Comparison of ENCODE assay signal across 2 cellular contexts in the genomic region with DNA sequence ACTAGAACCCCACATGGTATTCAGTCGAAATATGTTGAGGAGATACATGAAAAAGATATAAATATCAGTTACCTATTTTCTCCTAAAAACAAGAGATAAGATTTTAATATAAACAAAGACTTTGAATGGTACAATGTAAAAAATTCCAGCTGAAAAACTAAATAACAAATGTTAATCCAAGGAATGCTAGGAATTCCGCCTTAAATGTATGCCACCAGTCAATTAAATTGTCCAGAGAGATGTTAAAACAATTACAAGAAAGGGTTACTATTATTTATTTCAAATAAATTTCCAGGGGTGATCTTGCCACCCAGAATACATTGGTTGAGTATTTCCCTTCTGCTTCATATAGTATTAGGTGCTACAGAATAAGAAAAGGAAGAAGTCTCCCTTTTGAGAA.
TF ChIP-seq lines count a peak whose summit lies in the region.

No MANE protein-coding gene starts in this region.

TF ChIP-seq in GM23338, 12 proteins besides CTCF, POLR2A, EP300 and RAD21:
- no peak for TF ChIP-seq STAT1 (IDR thresholded peaks at IDR 0.05; ENCODE audit: unreplicated experiment)
- no peak for TF ChIP-seq ZNF331 (CRISPR knock-in tag; IDR thresholded peaks at IDR 0.05; ENCODE audit: low read depth)
- TF ChIP-seq, protein P1, sequence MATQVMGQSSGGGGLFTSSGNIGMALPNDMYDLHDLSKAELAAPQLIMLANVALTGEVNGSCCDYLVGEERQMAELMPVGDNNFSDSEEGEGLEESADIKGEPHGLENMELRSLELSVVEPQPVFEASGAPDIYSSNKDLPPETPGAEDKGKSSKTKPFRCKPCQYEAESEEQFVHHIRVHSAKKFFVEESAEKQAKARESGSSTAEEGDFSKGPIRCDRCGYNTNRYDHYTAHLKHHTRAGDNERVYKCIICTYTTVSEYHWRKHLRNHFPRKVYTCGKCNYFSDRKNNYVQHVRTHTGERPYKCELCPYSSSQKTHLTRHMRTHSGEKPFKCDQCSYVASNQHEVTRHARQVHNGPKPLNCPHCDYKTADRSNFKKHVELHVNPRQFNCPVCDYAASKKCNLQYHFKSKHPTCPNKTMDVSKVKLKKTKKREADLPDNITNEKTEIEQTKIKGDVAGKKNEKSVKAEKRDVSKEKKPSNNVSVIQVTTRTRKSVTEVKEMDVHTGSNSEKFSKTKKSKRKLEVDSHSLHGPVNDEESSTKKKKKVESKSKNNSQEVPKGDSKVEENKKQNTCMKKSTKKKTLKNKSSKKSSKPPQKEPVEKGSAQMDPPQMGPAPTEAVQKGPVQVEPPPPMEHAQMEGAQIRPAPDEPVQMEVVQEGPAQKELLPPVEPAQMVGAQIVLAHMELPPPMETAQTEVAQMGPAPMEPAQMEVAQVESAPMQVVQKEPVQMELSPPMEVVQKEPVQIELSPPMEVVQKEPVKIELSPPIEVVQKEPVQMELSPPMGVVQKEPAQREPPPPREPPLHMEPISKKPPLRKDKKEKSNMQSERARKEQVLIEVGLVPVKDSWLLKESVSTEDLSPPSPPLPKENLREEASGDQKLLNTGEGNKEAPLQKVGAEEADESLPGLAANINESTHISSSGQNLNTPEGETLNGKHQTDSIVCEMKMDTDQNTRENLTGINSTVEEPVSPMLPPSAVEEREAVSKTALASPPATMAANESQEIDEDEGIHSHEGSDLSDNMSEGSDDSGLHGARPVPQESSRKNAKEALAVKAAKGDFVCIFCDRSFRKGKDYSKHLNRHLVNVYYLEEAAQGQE (IDR thresholded peaks at IDR 0.05; ENCODE audit: unreplicated experiment) = no peak
- TF ChIP-seq EZH2 (IDR thresholded peaks at IDR 0.05; ENCODE audit: low read depth, unreplicated experiment) = no peak
- no peak for TF ChIP-seq JUNB (IDR thresholded peaks at IDR 0.05; ENCODE audit: unreplicated experiment)
- TF ChIP-seq CREB1 (CRISPR knock-in tag; IDR thresholded peaks at IDR 0.05; ENCODE audit: low read depth) = no peak
- TF ChIP-seq NANOG (IDR thresholded peaks at IDR 0.05; ENCODE audit: borderline replicate concordance) = no peak
- no peak for TF ChIP-seq ZNF114 (CRISPR knock-in tag; IDR thresholded peaks at IDR 0.05)
- TF ChIP-seq, protein P2, sequence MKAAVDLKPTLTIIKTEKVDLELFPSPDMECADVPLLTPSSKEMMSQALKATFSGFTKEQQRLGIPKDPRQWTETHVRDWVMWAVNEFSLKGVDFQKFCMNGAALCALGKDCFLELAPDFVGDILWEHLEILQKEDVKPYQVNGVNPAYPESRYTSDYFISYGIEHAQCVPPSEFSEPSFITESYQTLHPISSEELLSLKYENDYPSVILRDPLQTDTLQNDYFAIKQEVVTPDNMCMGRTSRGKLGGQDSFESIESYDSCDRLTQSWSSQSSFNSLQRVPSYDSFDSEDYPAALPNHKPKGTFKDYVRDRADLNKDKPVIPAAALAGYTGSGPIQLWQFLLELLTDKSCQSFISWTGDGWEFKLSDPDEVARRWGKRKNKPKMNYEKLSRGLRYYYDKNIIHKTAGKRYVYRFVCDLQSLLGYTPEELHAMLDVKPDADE (IDR thresholded peaks at IDR 0.05) = no peak
TF ChIP-seq in GM23338: peak in this region for 0.

TF ChIP-seq in endothelial cell of umbilical vein, 7 proteins besides CTCF, POLR2A, EP300 and RAD21:
- TF ChIP-seq POLR2AphosphoS5 (IDR thresholded peaks at IDR 0.05; ENCODE audit: insufficient read depth, low read depth, low read length) = no peak
- TF ChIP-seq, protein P3, sequence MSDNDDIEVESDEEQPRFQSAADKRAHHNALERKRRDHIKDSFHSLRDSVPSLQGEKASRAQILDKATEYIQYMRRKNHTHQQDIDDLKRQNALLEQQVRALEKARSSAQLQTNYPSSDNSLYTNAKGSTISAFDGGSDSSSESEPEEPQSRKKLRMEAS (IDR thresholded peaks at IDR 0.05; ENCODE audit: insufficient read depth, insufficient read length) = no peak
- TF ChIP-seq EZH2 (IDR thresholded peaks at IDR 0.05; ENCODE audit: borderline replicate concordance, low read depth, low read length, severe bottlenecking) = no peak
- no peak for TF ChIP-seq MYC (IDR thresholded peaks at IDR 0.05; ENCODE audit: low read depth, low read length)
- no peak for TF ChIP-seq JUN (IDR thresholded peaks at IDR 0.05; ENCODE audit: borderline replicate concordance, insufficient read depth, insufficient read length, low read depth)
- no peak for TF ChIP-seq FOS (IDR thresholded peaks at IDR 0.05; ENCODE audit: borderline replicate concordance, insufficient read depth, low read length)
- no peak for TF ChIP-seq GATA2 (IDR thresholded peaks at IDR 0.05; ENCODE audit: insufficient read depth, insufficient read length, low read depth, low read length)
